Comparison of ENCODE assay signal across 8 cellular contexts in the genomic region with DNA sequence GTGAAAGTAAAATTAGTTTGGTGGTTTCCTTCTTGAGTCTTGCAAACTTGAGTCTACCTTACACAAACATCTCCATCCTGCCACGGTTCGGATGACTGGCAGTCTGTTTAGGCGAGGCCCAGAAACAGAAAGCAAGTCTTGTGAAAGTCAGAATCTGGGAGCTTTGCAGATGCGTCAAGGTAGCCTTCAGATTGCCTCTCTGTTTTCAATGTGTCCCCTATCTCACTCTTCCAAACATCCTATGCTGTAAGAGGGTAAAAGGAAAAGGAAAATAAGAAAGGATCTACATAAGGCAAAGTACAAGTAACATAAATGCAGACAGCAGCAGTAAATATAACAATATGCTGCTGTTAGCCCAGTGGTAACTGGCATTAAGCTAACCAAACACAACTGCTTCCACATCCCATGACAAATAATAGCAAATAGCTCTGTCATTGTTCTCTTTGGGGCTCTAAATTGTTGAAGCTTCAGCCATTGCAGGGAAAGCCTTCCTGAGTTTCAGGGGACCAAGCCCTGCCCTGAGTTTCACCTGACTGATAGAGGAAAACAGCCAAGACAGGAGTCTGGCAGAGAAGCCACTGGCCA.
DNase-seq lines count a peak whose midpoint lies in the region; ATAC-seq lines count a peak whose summit lies in the region.

No MANE protein-coding gene starts in this region.

- no peaks in the 10 kb centered on the region for H3K27me3 ChIP-seq in effector memory CD4-positive, alpha-beta T cell (replicated peaks; ENCODE audit: control insufficient read depth, insufficient read depth, low read length, poor library complexity, severe bottlenecking)

- peak; percentile 84 for ATAC-seq in HG03135 (IDR thresholded peaks at IDR 0.05; ENCODE audit: unreplicated experiment)

- DNase-seq in GM19240 (ENCODE audit: insufficient read length, low spot score) (peak; percentile 29), SIG-M5 treated with dmso at 0.1 percent for 504 hours (lab: John Stamatoyannopoulos, UW; ENCODE audit: unreplicated experiment) (no peak), LoVo (ENCODE audit: low spot score) (no peak), Ammon's horn (ENCODE audit: low spot score) (no peak)
- peak; percentile 23 to 77 for DNase-seq in activated CD4-positive, alpha-beta T cell treated with anti-CD3 and anti-CD28 coated beads, Interleukin-2, amount 50 U/mL, for 24 hours (ENCODE audit: low read depth in 1 of 2, low spot score in 1 of 2)
- peak; percentile 12 to 46 (median 22) for DNase-seq in effector memory CD4-positive, alpha-beta T cell
- peak; percentile 26 to 51 (median 47) for DNase-seq in stimulated activated CD4-positive, alpha-beta T cell treated with anti-CD3 and anti-CD28 coated beads, Interleukin-12 subunit alpha, Interleukin-12 subunit beta, amount 100 ng/mL, for 48 hours (ENCODE audit: low read depth in 2 of 3, low spot score in 1 of 3)

- peaks cover 5% of the 10 kb centered on the region for H3K4me1 ChIP-seq in effector memory CD4-positive, alpha-beta T cell (ENCODE audit: control insufficient read depth, insufficient read depth, low read length, poor library complexity, severe bottlenecking)

- H3K27ac ChIP-seq in effector memory CD4-positive, alpha-beta T cell (ENCODE audit: insufficient read depth, low read length, poor library complexity, severe bottlenecking): peak overlapping the region; percentile 56

- H3K9me3 ChIP-seq in effector memory CD4-positive, alpha-beta T cell (ENCODE audit: control insufficient read depth, low read length): no peaks in the 10 kb centered on the region

- no peaks in the 10 kb centered on the region for H3K36me3 ChIP-seq in effector memory CD4-positive, alpha-beta T cell (ENCODE audit: control insufficient read depth, insufficient read depth, low read length)

- H3K4me3 ChIP-seq in effector memory CD4-positive, alpha-beta T cell (ENCODE audit: insufficient read depth, low read depth, low read length, poor library complexity, severe bottlenecking): peak overlapping the region; percentile 19

Comparison
In these comparisons a context has a peak if more than half of its experiments do, and no peak if none do; other contexts are left out.
1. DNase-seq: peak in GM19240 (single experiment), activated CD4-positive, alpha-beta T cell treated with anti-CD3 and anti-CD28 coated beads, Interleukin-2, amount 50 U/mL, for 24 hours (2 of 2), effector memory CD4-positive, alpha-beta T cell (3 of 3) and stimulated activated CD4-positive, alpha-beta T cell treated with anti-CD3 and anti-CD28 coated beads, Interleukin-12 subunit alpha, Interleukin-12 subunit beta, amount 100 ng/mL, for 48 hours (3 of 3); none in SIG-M5 treated with dmso at 0.1 percent for 504 hours (single experiment), LoVo (single experiment) and Ammon's horn (single experiment).